Comparison of ENCODE assay signal across 16 cellular contexts in genomic region chr5:3343211-3343610, GRCh38.
A peak's percentile ranks its signal among the peaks of the same experiment; 100 is the strongest.
DNase-seq lines count a peak whose midpoint lies in the region; ATAC-seq and TF ChIP-seq lines count a peak whose summit lies in the region.
"Had no signal": no experiment of that assay in that cellular context is flagged by ENCODE, and none has a peak within 500 bp of the region (broad histone marks: within the 10 kb centered on the region; RNA-seq: fewer than 3 reads in every experiment).

No MANE protein-coding gene starts in this region.

- no peak for TF ChIP-seq CTCF in chondrocyte (IDR thresholded peaks at IDR 0.05)
- TF ChIP-seq CTCF in sigmoid colon (IDR thresholded peaks at IDR 0.05): no peak
- no peak for TF ChIP-seq CTCF in hepatocyte (IDR thresholded peaks at IDR 0.05; ENCODE audit: poor library complexity)

- TF ChIP-seq POLR2A in sigmoid colon (IDR thresholded peaks at IDR 0.05): no peak

- H3K79me2 ChIP-seq in hepatocyte: no peaks in the 10 kb centered on the region

- H3K9me2 ChIP-seq in hepatocyte (replicated peaks; ENCODE audit: insufficient read depth): no peaks in the 10 kb centered on the region

- H3K36me3 ChIP-seq in sigmoid colon: no peaks in the 10 kb centered on the region
- no peaks in the 10 kb centered on the region for H3K36me3 ChIP-seq in hepatocyte (replicated peaks; ENCODE audit: insufficient read depth, low read depth)

- no peak overlapping the region for H3K4me2 ChIP-seq in hepatocyte
- H3K4me2 ChIP-seq: GM23338 had no signal

- H3K9me3 ChIP-seq in sigmoid colon (no peaks in the 10 kb centered on the region), hepatocyte (ENCODE audit: low read depth) (no peaks in the 10 kb centered on the region)

- ATAC-seq in Right ventricle myocardium superior (ENCODE audit: poor library complexity): no peak
- ATAC-seq: GM23338, HCT116 had no signal

- no peaks in the 10 kb centered on the region for H3K4me1 Mint-ChIP-seq in chondrocyte (ENCODE audit: low read depth)
- H3K4me1 Mint-ChIP-seq: CD4-positive, alpha-beta memory T cell; GM23338 had no signal

- 71 to 75% methylated on average over 5 of the region's 5 CpGs for WGBS in sigmoid colon, 2 donors
- WGBS in hepatocyte (ENCODE audit: low lambda C conversion rate, missing lambda C conversion rate): 78% methylated on average over 4 of the region's 5 CpGs

- H3K36me3 Mint-ChIP-seq in chondrocyte (ENCODE audit: low read depth): no peaks in the 10 kb centered on the region
- H3K36me3 Mint-ChIP-seq: CD4-positive, alpha-beta memory T cell had no signal

- peaks cover 2% of the 10 kb centered on the region for H3K27me3 Mint-ChIP-seq in chondrocyte (ENCODE audit: low read depth)
- H3K27me3 Mint-ChIP-seq: CD4-positive, alpha-beta memory T cell had no signal

- H3K27me3 ChIP-seq in sigmoid colon (peaks cover 0 to 4% (median 0%) of the 10 kb centered on the region in 3 donors), hepatocyte (no peaks in the 10 kb centered on the region)

- no peak overlapping the region for H3K27ac ChIP-seq in sigmoid colon
- no peak overlapping the region for H3K27ac ChIP-seq in hepatocyte

- no peaks in the 10 kb centered on the region for H3K4me1 ChIP-seq in sigmoid colon
- no peaks in the 10 kb centered on the region for H3K4me1 ChIP-seq in hepatocyte (ENCODE audit: insufficient read depth)

- H3K4me3 ChIP-seq in sigmoid colon: no peak overlapping the region
- H3K4me3 ChIP-seq in hepatocyte: no peak overlapping the region
- H3K4me3 ChIP-seq: GM23338 had no signal

- DNase-seq in cardiac septum (ENCODE audit: low spot score): peak; percentile 54
- no peak for DNase-seq in Right ventricle myocardium superior
- DNase-seq in chondrocyte (ENCODE audit: low spot score): peak; percentile 40
- DNase-seq in sigmoid colon: peak; percentile 4
- no peak for DNase-seq in activated T-cell treated with anti-CD3 and anti-CD28 coated beads, Interleukin-2, amount 50 U/mL, for 1 hour
- no peak for DNase-seq in hepatocyte (ENCODE audit: low spot score)
- DNase-seq: C1 segment of cervical spinal cord; Calu3; CD4-positive, alpha-beta memory T cell; COR-L47; DMS53; DMS79 treated with DMSO at 0.1 percent for 48 hours; GF-D8; H9 had no signal

- peaks cover 10% of the 10 kb centered on the region for H3K9me3 Mint-ChIP-seq in chondrocyte (ENCODE audit: low read depth)

- no peaks in the 10 kb centered on the region for H4K20me1 ChIP-seq in hepatocyte (ENCODE audit: insufficient read depth, poor library complexity, severe bottlenecking)

- no peak overlapping the region for H3K27ac Mint-ChIP-seq in chondrocyte (ENCODE audit: unreplicated experiment)
- H3K27ac Mint-ChIP-seq: CD4-positive, alpha-beta memory T cell; GM23338 had no signal

- H2AFZ ChIP-seq in hepatocyte: no peak overlapping the region
- H2AFZ ChIP-seq: GM23338 had no signal

- no peak for TF ChIP-seq EP300 in sigmoid colon (IDR thresholded peaks at IDR 0.05)

- no peak overlapping the region for H3K4me3 Mint-ChIP-seq in chondrocyte (ENCODE audit: unreplicated experiment)
- H3K4me3 Mint-ChIP-seq: CD4-positive, alpha-beta memory T cell; GM23338; H9 had no signal

- intact Hi-C loops in cardiac septum (cut with DNase I): no loop called here
- intact Hi-C loops in Right ventricle myocardium superior (cut with DNase I): no loop called here
- intact Hi-C loops in sigmoid colon (cut with DNase I): no loop called here

Comparison
In these comparisons a context has a peak if more than half of its experiments do, and no peak if none do; other contexts are left out.
1. DNase-seq: peak in cardiac septum (single experiment), chondrocyte (single experiment) and sigmoid colon (single experiment); none in Right ventricle myocardium superior (single experiment), activated T-cell treated with anti-CD3 and anti-CD28 coated beads, Interleukin-2, amount 50 U/mL, for 1 hour (single experiment) and hepatocyte (single experiment).